ENCODE assay signal across 22 cellular contexts in genomic region chr2:113834057-113834720, GRCh38. TPM values are rescaled to one million over a fixed set of nuclear protein-coding genes. Genes with fewer than 3 reads are reported as not detected.
DNase-seq lines count a peak whose midpoint lies in the region; ATAC-seq and TF ChIP-seq lines count a peak whose summit lies in the region.
"Had no signal": no experiment of that assay in that cellular context is flagged by ENCODE, and none has a peak within 500 bp of the region (broad histone marks: within the 10 kb centered on the region; RNA-seq: fewer than 3 reads in every experiment).

No MANE protein-coding gene starts in this region.

- ATAC-seq in esophagus mucosa (peak; percentile 59), left lung (no peak), GM19023 (IDR thresholded peaks at IDR 0.05; ENCODE audit: unreplicated experiment) (no peak)

- H3K36me3 Mint-ChIP-seq in CD14-positive monocyte (no peaks in the 10 kb centered on the region), nephron (ENCODE audit: low read depth) (no peaks in the 10 kb centered on the region)

- H3K4me3 ChIP-seq in left lung = no peak overlapping the region
- H3K4me3 ChIP-seq in osteoblast (ENCODE audit: insufficient read depth, low read length) = no peak overlapping the region
- H3K4me3 ChIP-seq: SK-N-MC had no signal

- no peak overlapping the region for H3K4me3 Mint-ChIP-seq in CD14-positive monocyte
- no peak overlapping the region for H3K4me3 Mint-ChIP-seq in nephron

- no peaks in the 10 kb centered on the region for H4K20me1 ChIP-seq in osteoblast (ENCODE audit: insufficient read depth, low read length)

- H3K9me3 Mint-ChIP-seq in CD14-positive monocyte (peaks cover 0 to 3% (median 0%) of the 10 kb centered on the region in 7 donors), nephron (no peaks in the 10 kb centered on the region)

- no peaks in the 10 kb centered on the region for H3K27me3 ChIP-seq in left lung
- H3K27me3 ChIP-seq in osteoblast (ENCODE audit: insufficient read depth, low read length) = no peaks in the 10 kb centered on the region

- no peaks in the 10 kb centered on the region for H3K9me3 ChIP-seq in left lung
- no peaks in the 10 kb centered on the region for H3K9me3 ChIP-seq in osteoblast (ENCODE audit: low read depth, low read length)

- peak overlapping the region in 1 of 2 donors; percentile 74 for H3K27ac ChIP-seq in left lung
- H3K27ac ChIP-seq in osteoblast (ENCODE audit: low read depth, low read length) = no peak overlapping the region
- H3K27ac ChIP-seq: 22Rv1, C4-2B, SK-N-MC had no signal

- H3K79me2 ChIP-seq in osteoblast (ENCODE audit: insufficient read depth, low read length) = no peaks in the 10 kb centered on the region

- no peak overlapping the region for H2AFZ ChIP-seq in osteoblast (ENCODE audit: low read length)

- H3K36me3 ChIP-seq in left lung (no peaks in the 10 kb centered on the region), osteoblast (ENCODE audit: insufficient read depth, low read length) (no peaks in the 10 kb centered on the region)

- peak overlapping the region in 6 of 7 donors; percentile 18 to 74 (median 52) for H3K27ac Mint-ChIP-seq in CD14-positive monocyte
- H3K27ac Mint-ChIP-seq in nephron = peak overlapping the region in 2 of 3 experiments; percentile 14 to 77

- peaks cover 14% of the 10 kb centered on the region for H3K4me1 Mint-ChIP-seq in CD14-positive monocyte
- no peaks in the 10 kb centered on the region for H3K4me1 Mint-ChIP-seq in nephron

- DNase-seq in CD14-positive monocyte (ENCODE audit: low spot score) (no peak), NCI-H226 (peak; percentile 56), left lung (no peak), osteoblast (ENCODE audit: insufficient read length, low spot score, missing footprints) (no peak)
- DNase-seq in central memory CD4-positive, alpha-beta T cell = no peak
- DNase-seq: AML-193, COR-L47, DMS153, GF-D8, Karpas-422, NCI-H1417 treated with DMSO at 0.1 percent for 48 hours, NCI-H1930, NCI-H2171 treated with DMSO at 0.1 percent for 48 hours, NCI-H446 treated with DMSO at 0.1 percent for 48 hours, NCI-H69, Right ventricle myocardium superior had no signal

- TF ChIP-seq CTCF in CD14-positive monocyte (IDR thresholded peaks at IDR 0.05) (no peak), nephron (IDR thresholded peaks at IDR 0.05; ENCODE audit: unreplicated experiment in 3 of 3) (no peak), left lung (IDR thresholded peaks at IDR 0.05) (no peak), osteoblast (IDR thresholded peaks at IDR 0.05; ENCODE audit: extremely low read depth, low read depth, low read length) (no peak)

- H3K4me1 ChIP-seq in left lung = no peaks in the 10 kb centered on the region
- peaks cover 5% of the 10 kb centered on the region for H3K4me1 ChIP-seq in osteoblast (ENCODE audit: insufficient read depth, low read length)

- H3K27me3 Mint-ChIP-seq in CD14-positive monocyte (ENCODE audit: low read depth in 3 of 3) = peaks cover 0 to 6% (median 1%) of the 10 kb centered on the region in 3 donors
- no peaks in the 10 kb centered on the region for H3K27me3 Mint-ChIP-seq in nephron (ENCODE audit: low read depth)

- intact Hi-C loops in CD14-positive monocyte (cut with micrococcal nuclease) = no loop called here
- intact Hi-C loops in left lung (cut with DNase I) = no loop called here

- H3K4me2 ChIP-seq in osteoblast (ENCODE audit: insufficient read depth, low read length) = no peak overlapping the region

RNA-seq across cellular contexts. Expression of gene ACTR3, which starts 55.7 kb away (rescaled TPM):
- polyA plus RNA-seq in CD14-positive monocyte = 100 to 1,000 TPM; 464 to 557 TPM
- total RNA-seq in esophagus mucosa = 295 TPM
- 100 to 1,000 TPM; 213 to 324 TPM for total RNA-seq in left lung
- 251 and 315 TPM in 2 replicates for total RNA-seq in osteoblast
